1 cellular context compared by ENCODE assay signal in genomic region chr12:49741882-49742620, GRCh38.
A peak's percentile ranks its signal among the peaks of the same experiment; 100 is the strongest.
TF ChIP-seq lines count a peak whose summit lies in the region.

No MANE protein-coding gene starts in this region.

TF ChIP-seq in GM12878, 131 proteins besides CTCF, POLR2A, EP300 and RAD21 (continued from another document and continues in another):
- TF ChIP-seq PRDM15 (CRISPR knock-in tag; IDR thresholded peaks at IDR 0.05) (no peak), MYB (IDR thresholded peaks at IDR 0.05; ENCODE audit: borderline replicate concordance, low read depth, low read length) (no peak), SMARCA5 (IDR thresholded peaks at IDR 0.05) (no peak), SKIL (IDR thresholded peaks at IDR 0.05; ENCODE audit: low read depth, poor library complexity, severe bottlenecking) (no peak), KDM1A (IDR thresholded peaks at IDR 0.05; ENCODE audit: borderline replicate concordance) (no peak), RB1 (IDR thresholded peaks at IDR 0.05; ENCODE audit: borderline replicate concordance) (no peak; the same call in 1 of the 2 replicates), ATF7 (IDR thresholded peaks at IDR 0.05; ENCODE audit: low read depth) (peak; percentile 77), EGR1 (IDR thresholded peaks at IDR 0.05; ENCODE audit: borderline replicate concordance in 1 of 2, low read depth in 2 of 2, low read length in 2 of 2) (no peak), ZZZ3 (IDR thresholded peaks at IDR 0.05; ENCODE audit: control insufficient read depth, insufficient read length, low read depth) (no peak), HCFC1 (IDR thresholded peaks at IDR 0.05; ENCODE audit: low read length) (no peak), WRNIP1 (IDR thresholded peaks at IDR 0.05; ENCODE audit: borderline replicate concordance, low read depth, low read length) (no peak), CBX5 (IDR thresholded peaks at IDR 0.05; ENCODE audit: low read depth) (no peak), BACH1 (IDR thresholded peaks at IDR 0.05; ENCODE audit: borderline replicate concordance) (no peak; the same call in none of the 2 replicates), ELK1 (IDR thresholded peaks at IDR 0.05; ENCODE audit: low read depth, low read length) (no peak), SREBF1 (IDR thresholded peaks at IDR 0.05; ENCODE audit: low read length) (no peak), NR2F1 (conservative IDR thresholded peaks at IDR 0.05) (no peak), JUND (IDR thresholded peaks at IDR 0.05; ENCODE audit: low read depth, low read length) (no peak), PAX5 (IDR thresholded peaks at IDR 0.05; ENCODE audit: borderline replicate concordance, low read depth, low read length) (0 out of 2 replicates have a peak, but pooled peaks have one; percentile 21), CHD2 (IDR thresholded peaks at IDR 0.05; ENCODE audit: borderline replicate concordance, low read depth, low read length) (no peak), ZNF274 (IDR thresholded peaks at IDR 0.05; ENCODE audit: insufficient read depth, insufficient read length) (no peak), NFIC (IDR thresholded peaks at IDR 0.05; ENCODE audit: low read depth, low read length) (no peak), NBN (IDR thresholded peaks at IDR 0.05) (peak; percentile 21; the same call in 1 of the 2 replicates), GATAD2B (conservative IDR thresholded peaks at IDR 0.05; ENCODE audit: low read depth) (0 out of 2 replicates have a peak, but pooled peaks have one; percentile 32), SUZ12 (IDR thresholded peaks at IDR 0.05; ENCODE audit: unreplicated experiment) (no peak), RAD51 (IDR thresholded peaks at IDR 0.05) (peak; percentile 54; the same call in 1 of the 2 replicates), SRF (IDR thresholded peaks at IDR 0.05; ENCODE audit: low read depth in 2 of 2, low read length in 2 of 2) (no peak), FOS (IDR thresholded peaks at IDR 0.05; ENCODE audit: borderline replicate concordance, extremely low read depth, insufficient read length) (no peak), SREBF2 (IDR thresholded peaks at IDR 0.05; ENCODE audit: low read length) (no peak), MEF2B (IDR thresholded peaks at IDR 0.05; ENCODE audit: partially characterized antibody, poor library complexity, severe bottlenecking) (peak; percentile 12), ZNF24 (IDR thresholded peaks at IDR 0.05) (no peak), KLF5 (IDR thresholded peaks at IDR 0.05; ENCODE audit: partially characterized antibody) (no peak), RBBP5 (conservative IDR thresholded peaks at IDR 0.05) (no peak), NFYA (IDR thresholded peaks at IDR 0.05; ENCODE audit: borderline replicate concordance, low read depth, low read length) (no peak), SP1 (IDR thresholded peaks at IDR 0.05; ENCODE audit: low read depth, low read length) (no peak), HSF1 (IDR thresholded peaks at IDR 0.05; ENCODE audit: low read depth, low read length) (no peak)
- TF ChIP-seq, protein P1, sequence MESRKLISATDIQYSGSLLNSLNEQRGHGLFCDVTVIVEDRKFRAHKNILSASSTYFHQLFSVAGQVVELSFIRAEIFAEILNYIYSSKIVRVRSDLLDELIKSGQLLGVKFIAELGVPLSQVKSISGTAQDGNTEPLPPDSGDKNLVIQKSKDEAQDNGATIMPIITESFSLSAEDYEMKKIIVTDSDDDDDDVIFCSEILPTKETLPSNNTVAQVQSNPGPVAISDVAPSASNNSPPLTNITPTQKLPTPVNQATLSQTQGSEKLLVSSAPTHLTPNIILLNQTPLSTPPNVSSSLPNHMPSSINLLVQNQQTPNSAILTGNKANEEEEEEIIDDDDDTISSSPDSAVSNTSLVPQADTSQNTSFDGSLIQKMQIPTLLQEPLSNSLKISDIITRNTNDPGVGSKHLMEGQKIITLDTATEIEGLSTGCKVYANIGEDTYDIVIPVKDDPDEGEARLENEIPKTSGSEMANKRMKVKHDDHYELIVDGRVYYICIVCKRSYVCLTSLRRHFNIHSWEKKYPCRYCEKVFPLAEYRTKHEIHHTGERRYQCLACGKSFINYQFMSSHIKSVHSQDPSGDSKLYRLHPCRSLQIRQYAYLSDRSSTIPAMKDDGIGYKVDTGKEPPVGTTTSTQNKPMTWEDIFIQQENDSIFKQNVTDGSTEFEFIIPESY (IDR thresholded peaks at IDR 0.05), result no peak
- TF ChIP-seq, protein P2, sequence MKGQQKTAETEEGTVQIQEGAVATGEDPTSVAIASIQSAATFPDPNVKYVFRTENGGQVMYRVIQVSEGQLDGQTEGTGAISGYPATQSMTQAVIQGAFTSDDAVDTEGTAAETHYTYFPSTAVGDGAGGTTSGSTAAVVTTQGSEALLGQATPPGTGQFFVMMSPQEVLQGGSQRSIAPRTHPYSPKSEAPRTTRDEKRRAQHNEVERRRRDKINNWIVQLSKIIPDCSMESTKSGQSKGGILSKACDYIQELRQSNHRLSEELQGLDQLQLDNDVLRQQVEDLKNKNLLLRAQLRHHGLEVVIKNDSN (IDR thresholded peaks at IDR 0.05; ENCODE audit: borderline replicate concordance, extremely low read length, insufficient read depth, low read depth, low read length), result peak; percentile 24
- TF ChIP-seq, protein P3, sequence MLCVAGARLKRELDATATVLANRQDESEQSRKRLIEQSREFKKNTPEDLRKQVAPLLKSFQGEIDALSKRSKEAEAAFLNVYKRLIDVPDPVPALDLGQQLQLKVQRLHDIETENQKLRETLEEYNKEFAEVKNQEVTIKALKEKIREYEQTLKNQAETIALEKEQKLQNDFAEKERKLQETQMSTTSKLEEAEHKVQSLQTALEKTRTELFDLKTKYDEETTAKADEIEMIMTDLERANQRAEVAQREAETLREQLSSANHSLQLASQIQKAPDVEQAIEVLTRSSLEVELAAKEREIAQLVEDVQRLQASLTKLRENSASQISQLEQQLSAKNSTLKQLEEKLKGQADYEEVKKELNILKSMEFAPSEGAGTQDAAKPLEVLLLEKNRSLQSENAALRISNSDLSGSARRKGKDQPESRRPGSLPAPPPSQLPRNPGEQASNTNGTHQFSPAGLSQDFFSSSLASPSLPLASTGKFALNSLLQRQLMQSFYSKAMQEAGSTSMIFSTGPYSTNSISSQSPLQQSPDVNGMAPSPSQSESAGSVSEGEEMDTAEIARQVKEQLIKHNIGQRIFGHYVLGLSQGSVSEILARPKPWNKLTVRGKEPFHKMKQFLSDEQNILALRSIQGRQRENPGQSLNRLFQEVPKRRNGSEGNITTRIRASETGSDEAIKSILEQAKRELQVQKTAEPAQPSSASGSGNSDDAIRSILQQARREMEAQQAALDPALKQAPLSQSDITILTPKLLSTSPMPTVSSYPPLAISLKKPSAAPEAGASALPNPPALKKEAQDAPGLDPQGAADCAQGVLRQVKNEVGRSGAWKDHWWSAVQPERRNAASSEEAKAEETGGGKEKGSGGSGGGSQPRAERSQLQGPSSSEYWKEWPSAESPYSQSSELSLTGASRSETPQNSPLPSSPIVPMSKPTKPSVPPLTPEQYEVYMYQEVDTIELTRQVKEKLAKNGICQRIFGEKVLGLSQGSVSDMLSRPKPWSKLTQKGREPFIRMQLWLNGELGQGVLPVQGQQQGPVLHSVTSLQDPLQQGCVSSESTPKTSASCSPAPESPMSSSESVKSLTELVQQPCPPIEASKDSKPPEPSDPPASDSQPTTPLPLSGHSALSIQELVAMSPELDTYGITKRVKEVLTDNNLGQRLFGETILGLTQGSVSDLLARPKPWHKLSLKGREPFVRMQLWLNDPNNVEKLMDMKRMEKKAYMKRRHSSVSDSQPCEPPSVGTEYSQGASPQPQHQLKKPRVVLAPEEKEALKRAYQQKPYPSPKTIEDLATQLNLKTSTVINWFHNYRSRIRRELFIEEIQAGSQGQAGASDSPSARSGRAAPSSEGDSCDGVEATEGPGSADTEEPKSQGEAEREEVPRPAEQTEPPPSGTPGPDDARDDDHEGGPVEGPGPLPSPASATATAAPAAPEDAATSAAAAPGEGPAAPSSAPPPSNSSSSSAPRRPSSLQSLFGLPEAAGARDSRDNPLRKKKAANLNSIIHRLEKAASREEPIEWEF (IDR thresholded peaks at IDR 0.05; ENCODE audit: insufficient replicate concordance, low read depth, low read length), result no peak
- TF ChIP-seq, protein P4, sequence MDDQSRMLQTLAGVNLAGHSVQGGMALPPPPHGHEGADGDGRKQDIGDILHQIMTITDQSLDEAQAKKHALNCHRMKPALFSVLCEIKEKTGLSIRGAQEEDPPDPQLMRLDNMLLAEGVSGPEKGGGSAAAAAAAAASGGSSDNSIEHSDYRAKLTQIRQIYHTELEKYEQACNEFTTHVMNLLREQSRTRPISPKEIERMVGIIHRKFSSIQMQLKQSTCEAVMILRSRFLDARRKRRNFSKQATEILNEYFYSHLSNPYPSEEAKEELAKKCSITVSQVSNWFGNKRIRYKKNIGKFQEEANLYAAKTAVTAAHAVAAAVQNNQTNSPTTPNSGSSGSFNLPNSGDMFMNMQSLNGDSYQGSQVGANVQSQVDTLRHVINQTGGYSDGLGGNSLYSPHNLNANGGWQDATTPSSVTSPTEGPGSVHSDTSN (IDR thresholded peaks at IDR 0.05; ENCODE audit: insufficient replicate concordance, low read depth, low read length), result no peak
- TF ChIP-seq, protein P5, sequence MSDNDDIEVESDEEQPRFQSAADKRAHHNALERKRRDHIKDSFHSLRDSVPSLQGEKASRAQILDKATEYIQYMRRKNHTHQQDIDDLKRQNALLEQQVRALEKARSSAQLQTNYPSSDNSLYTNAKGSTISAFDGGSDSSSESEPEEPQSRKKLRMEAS (IDR thresholded peaks at IDR 0.05; ENCODE audit: low read depth, low read length), result no peak
